22 cellular contexts compared by ENCODE assay signal in genomic region chr18:2240311-2240705, GRCh38.
A peak's percentile ranks its signal among the peaks of the same experiment; 100 is the strongest.
DNase-seq lines count a peak whose midpoint lies in the region; ATAC-seq, FAIRE-seq and TF ChIP-seq lines count a peak whose summit lies in the region.
"Had no signal": no experiment of that assay in that cellular context is flagged by ENCODE, and none has a peak within 500 bp of the region (broad histone marks: within the 10 kb centered on the region; RNA-seq: fewer than 3 reads in every experiment).

No MANE protein-coding gene starts in this region.

- no peaks in the 10 kb centered on the region for H4K20me1 ChIP-seq in mammary epithelial cell (ENCODE audit: insufficient read depth, low read length)
- no peaks in the 10 kb centered on the region for H4K20me1 ChIP-seq in keratinocyte (ENCODE audit: control insufficient read depth, extremely low read depth, insufficient read depth, low read length)

- peak overlapping the region; percentile 65 for H3K27ac ChIP-seq in AG04450 (ENCODE audit: low read depth, low read length)
- H3K27ac ChIP-seq in mammary epithelial cell (ENCODE audit: insufficient read depth, low read depth, low read length): no peak overlapping the region
- no peak overlapping the region for H3K27ac ChIP-seq in keratinocyte (ENCODE audit: control insufficient read depth, insufficient read depth, low read length)
- H3K27ac ChIP-seq: adrenal gland, KMS-11, stomach, transverse colon had no signal

- H3K27me3 ChIP-seq in AG04450 (ENCODE audit: control insufficient read depth, insufficient read depth, low read length) (no peaks in the 10 kb centered on the region), mammary epithelial cell (ENCODE audit: insufficient read depth, low read length) (no peaks in the 10 kb centered on the region), keratinocyte (ENCODE audit: control insufficient read depth, extremely low read depth, insufficient read depth, low read length) (no peaks in the 10 kb centered on the region)
- H3K27me3 ChIP-seq: adrenal gland had no signal

- H3K9me1 ChIP-seq in keratinocyte (ENCODE audit: control insufficient read depth, extremely low read depth, insufficient read depth, low read length): no peaks in the 10 kb centered on the region

- dilution Hi-C loops in mammary epithelial cell (cut with HindIII; ENCODE audit: low sequenced_read_pairs) (no loop called here), keratinocyte (cut with MboI; ENCODE audit: extremely low pct_ligation_motif_present, low sequenced_read_pairs) (no loop called here)

- in situ Hi-C loops in mammary epithelial cell (cut with MboI; ENCODE audit: low sequenced_read_pairs in 2 of 2): no loop called here

- H2AFZ ChIP-seq in mammary epithelial cell (ENCODE audit: low read depth, low read length): peak overlapping the region; percentile 47
- peak overlapping the region; percentile 17 for H2AFZ ChIP-seq in keratinocyte (ENCODE audit: control insufficient read depth, low read length)

- H3K36me3 ChIP-seq in mammary epithelial cell (ENCODE audit: insufficient read depth, low read length): no peaks in the 10 kb centered on the region
- no peaks in the 10 kb centered on the region for H3K36me3 ChIP-seq in keratinocyte (ENCODE audit: control insufficient read depth in 2 of 2, extremely low read depth in 1 of 2, insufficient read depth in 2 of 2, low read length in 2 of 2)
- H3K36me3 ChIP-seq: adrenal gland, HAP-1, stomach, transverse colon had no signal

- intact Hi-C loops in mammary epithelial cell (cut with micrococcal nuclease): loop anchor here (2.0 kb wide), 1 partner anchor 18 kb away; no protein-coding TSS in a partner anchor

- no peak for TF ChIP-seq CTCF in AG04450 (IDR thresholded peaks at IDR 0.05; ENCODE audit: low read depth, low read length)
- no peak for TF ChIP-seq CTCF in mammary epithelial cell (conservative IDR thresholded peaks at IDR 0.05 in 1 of 2, IDR thresholded peaks at IDR 0.05 in 1 of 2; ENCODE audit: extremely low read depth in 1 of 2, insufficient read depth in 1 of 2, low read depth in 1 of 2, low read length in 2 of 2)
- no peak for TF ChIP-seq CTCF in keratinocyte (optimal IDR thresholded peaks at IDR 0.05 in 1 of 3, IDR thresholded peaks at IDR 0.05 in 1 of 3, conservative IDR thresholded peaks at IDR 0.05 in 1 of 3; ENCODE audit: extremely low read depth in 1 of 3, insufficient read depth in 2 of 3, low read length in 3 of 3)

- no peak overlapping the region for H3K9ac ChIP-seq in mammary epithelial cell (ENCODE audit: insufficient read depth, low read length)
- no peak overlapping the region for H3K9ac ChIP-seq in keratinocyte (ENCODE audit: control insufficient read depth, extremely low read depth, insufficient read depth, low read length)
- H3K9ac ChIP-seq: KMS-11 had no signal

- DNase-seq in AG04450 (ENCODE audit: low read depth, low spot score) (peak; percentile 48), HS-5 (ENCODE audit: low read depth) (peak; percentile 20), mammary epithelial cell (no peak), keratinocyte (ENCODE audit: low read depth, low spot score) (no peak), erythroblast (lab: John Stamatoyannopoulos, UW) (no peak), retina (no peak)
- DNase-seq: activated CD4-positive, CD25-positive, alpha-beta regulatory T cell; activated CD8-positive, alpha-beta T cell treated with anti-CD3 and anti-CD28 coated beads for 36 hours; activated gamma-delta T cell treated with Interleukin-2 at 50 U/mL for 16 hours; adrenal gland; caudate nucleus; NCI-H187; nucleus accumbens; stimulated activated CD4-positive, alpha-beta T cell treated with anti-CD3 and anti-CD28 coated beads, Interleukin-12 subunit alpha, Interleukin-12 subunit beta, amount 100 ng/mL, for 4 hours; stomach; T1000; transverse colon had no signal

- H3K79me2 ChIP-seq in mammary epithelial cell (ENCODE audit: insufficient read depth, low read length) (no peaks in the 10 kb centered on the region), keratinocyte (ENCODE audit: control insufficient read depth, insufficient read depth, low read length) (no peaks in the 10 kb centered on the region)

- no peak for TF ChIP-seq POLR2A in erythroblast (IDR thresholded peaks at IDR 0.05; ENCODE audit: low read length)

- FAIRE-seq in keratinocyte (lab: Jason Lieb, UNC): no peak
- FAIRE-seq: GM18507 had no signal

- POLR2A ChIA-PET in AG04450 (lab: Yijun Ruan, JAX): interaction anchor here (0.8 to 1.3 kb wide), 2 partner anchors 167 to 302 kb away, joined by 4 read pairs; no protein-coding TSS in a partner anchor

- WGBS in mammary epithelial cell (ENCODE audit: low coverage, missing lambda C conversion rate): 32% methylated on average over 3 of the region's 4 CpGs

- H3K4me1 ChIP-seq in mammary epithelial cell (ENCODE audit: insufficient read depth, low read length): peaks cover 13% of the 10 kb centered on the region
- H3K4me1 ChIP-seq in keratinocyte (ENCODE audit: control insufficient read depth, extremely low read depth, insufficient read depth, low read length): peaks cover 5% of the 10 kb centered on the region
- H3K4me1 ChIP-seq: adrenal gland, HAP-1, stomach, transverse colon had no signal

- BruUV-seq in mammary epithelial cell (replicated peaks; lab: Mats Ljungman, UMichigan): no TSS peak

- CTCF ChIA-PET in AG04450 (lab: Charles Lee) (interaction anchor here (0.6 to 2.7 kb wide), 7 partner anchors 17 to 309 kb away, joined by 3 to 20 read pairs (median 6); no protein-coding TSS in a partner anchor), mammary epithelial cell (lab: Charles Lee; ENCODE audit: low non-redundant PET) (interaction anchor here (0.7 kb wide), 1 partner anchor 1528 kb away, joined by 4 read pairs; the partner anchor contains the start of gene ENOSF1)

- ATAC-seq in GM18861 (IDR thresholded peaks at IDR 0.05; ENCODE audit: unreplicated experiment): no peak
- ATAC-seq in HG03571 (IDR thresholded peaks at IDR 0.05; ENCODE audit: unreplicated experiment): no peak
- ATAC-seq: activated CD8-positive, alpha-beta T cell treated with anti-CD3 and anti-CD28 coated beads for 36 hours had no signal

- H3K4me2 ChIP-seq in mammary epithelial cell (ENCODE audit: insufficient read depth, low read depth, low read length): peak overlapping the region; percentile 18
- H3K4me2 ChIP-seq in keratinocyte (ENCODE audit: control insufficient read depth, extremely low read depth, insufficient read depth, low read depth, low read length): peak overlapping the region; percentile 23
- H3K4me2 ChIP-seq: KMS-11 had no signal

- H3K9me3 ChIP-seq in AG04450 (ENCODE audit: control insufficient read depth, insufficient read depth, low read length) (no peaks in the 10 kb centered on the region), mammary epithelial cell (replicated peaks; ENCODE audit: insufficient read depth, low read length) (no peaks in the 10 kb centered on the region), keratinocyte (ENCODE audit: control insufficient read depth, low read depth, low read length) (no peaks in the 10 kb centered on the region)
- H3K9me3 ChIP-seq: adrenal gland, HAP-1, stomach, transverse colon had no signal

- H3K4me3 ChIP-seq in AG04450 (ENCODE audit: low read depth, low read length): peak overlapping the region; percentile 1; the same call in 1 of the 2 replicates
- H3K4me3 ChIP-seq in mammary epithelial cell (replicated peaks in 1 of 3; ENCODE audit: insufficient read depth in 1 of 3, low read depth in 2 of 3, low read length in 3 of 3): no peak overlapping the region
- H3K4me3 ChIP-seq in keratinocyte (ENCODE audit: control insufficient read depth in 2 of 3, extremely low read depth in 1 of 3, insufficient read depth in 2 of 3, low read depth in 1 of 3, low read length in 3 of 3): no peak overlapping the region
- H3K4me3 ChIP-seq: adrenal gland, HAP-1, stomach, transverse colon had no signal

Comparison
In these comparisons a context has a peak if more than half of its experiments do, and no peak if none do; other contexts are left out.
1. DNase-seq: peak in AG04450 (single experiment) and HS-5 (single experiment); none in mammary epithelial cell (single experiment), keratinocyte (single experiment), erythroblast (0 of 2) and retina (single experiment).